ENCODE assay signal across 1 cellular context in the genomic region with DNA sequence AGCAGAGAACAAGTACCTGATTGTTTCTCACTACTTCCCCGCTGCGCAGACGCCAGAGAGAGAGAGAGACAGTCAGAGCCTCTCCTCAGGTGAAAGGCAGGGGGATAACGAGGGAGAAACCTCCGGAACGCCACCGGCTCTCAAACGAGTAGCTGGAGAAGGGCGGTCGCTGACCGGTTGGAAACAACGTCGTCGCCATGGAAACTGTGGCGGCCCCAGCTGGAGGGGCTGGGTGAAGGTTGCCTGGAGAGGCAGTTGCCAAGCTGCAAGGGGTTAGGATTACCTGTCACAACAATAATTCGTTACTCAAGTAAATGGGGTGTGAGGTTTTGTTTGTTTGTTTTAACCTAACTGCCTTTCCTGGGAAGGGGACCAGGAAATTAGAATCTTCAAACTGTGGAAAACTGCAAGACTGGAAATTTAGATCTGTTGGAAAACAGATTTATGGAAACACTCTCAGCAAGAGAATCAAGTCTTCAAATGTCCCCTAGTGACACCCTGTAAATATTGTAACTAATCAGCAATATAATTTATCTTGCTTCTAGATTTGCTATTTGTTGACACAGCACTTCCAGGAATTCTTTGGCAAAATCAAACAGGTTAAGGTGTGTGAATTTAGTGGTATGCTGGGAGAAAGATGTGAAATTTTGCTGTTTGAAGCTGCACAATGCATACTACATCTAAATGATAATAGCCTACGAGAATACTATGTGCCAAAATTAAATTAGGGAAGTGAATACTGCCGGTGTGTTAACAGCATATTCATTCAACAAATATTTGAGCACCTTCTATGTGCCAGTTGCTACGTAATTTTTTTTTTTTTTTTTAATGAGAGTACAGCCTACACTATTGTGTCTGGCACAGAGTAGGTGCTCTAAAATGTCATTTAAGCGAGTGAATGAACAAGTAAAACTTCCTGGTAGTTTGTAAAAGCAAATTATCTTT.
TF ChIP-seq lines count a peak whose summit lies in the region.

A gene with protein sequence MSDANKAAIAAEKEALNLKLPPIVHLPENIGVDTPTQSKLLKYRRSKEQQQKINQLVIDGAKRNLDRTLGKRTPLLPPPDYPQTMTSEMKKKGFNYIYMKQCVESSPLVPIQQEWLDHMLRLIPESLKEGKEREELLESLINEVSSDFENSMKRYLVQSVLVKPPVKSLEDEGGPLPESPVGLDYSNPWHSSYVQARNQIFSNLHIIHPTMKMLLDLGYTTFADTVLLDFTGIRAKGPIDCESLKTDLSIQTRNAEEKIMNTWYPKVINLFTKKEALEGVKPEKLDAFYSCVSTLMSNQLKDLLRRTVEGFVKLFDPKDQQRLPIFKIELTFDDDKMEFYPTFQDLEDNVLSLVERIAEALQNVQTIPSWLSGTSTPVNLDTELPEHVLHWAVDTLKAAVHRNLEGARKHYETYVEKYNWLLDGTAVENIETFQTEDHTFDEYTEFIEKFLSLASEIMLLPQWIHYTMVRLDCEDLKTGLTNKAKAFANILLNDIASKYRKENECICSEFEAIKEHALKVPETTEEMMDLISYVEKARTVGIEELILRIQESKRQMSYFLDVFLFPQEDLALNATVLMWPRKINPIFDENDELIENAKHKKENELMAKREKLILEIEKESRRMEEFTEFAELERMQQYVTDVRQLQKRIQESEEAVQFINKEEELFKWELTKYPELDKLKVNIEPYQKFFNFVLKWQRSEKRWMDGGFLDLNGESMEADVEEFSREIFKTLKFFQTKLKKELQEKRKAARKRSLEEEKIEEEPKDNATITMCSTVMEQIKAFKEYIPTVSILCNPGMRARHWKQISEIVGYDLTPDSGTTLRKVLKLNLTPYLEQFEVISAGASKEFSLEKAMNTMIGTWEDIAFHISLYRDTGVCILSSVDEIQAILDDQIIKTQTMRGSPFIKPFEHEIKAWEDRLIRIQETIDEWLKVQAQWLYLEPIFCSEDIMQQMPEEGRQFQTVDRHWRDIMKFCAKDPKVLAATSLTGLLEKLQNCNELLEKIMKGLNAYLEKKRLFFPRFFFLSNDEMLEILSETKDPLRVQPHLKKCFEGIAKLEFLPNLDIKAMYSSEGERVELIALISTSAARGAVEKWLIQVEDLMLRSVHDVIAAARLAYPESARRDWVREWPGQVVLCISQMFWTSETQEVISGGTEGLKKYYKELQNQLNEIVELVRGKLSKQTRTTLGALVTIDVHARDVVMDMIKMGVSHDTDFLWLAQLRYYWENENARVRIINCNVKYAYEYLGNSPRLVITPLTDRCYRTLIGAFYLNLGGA (N-terminal part only) (minus strand): TSS at position 164 of the 945 bp plus-strand sequence. CDS start 1,474 bp downstream, outside the sequence.

TF ChIP-seq in K562, 482 proteins besides CTCF, POLR2A, EP300 and RAD21:
- TF ChIP-seq, protein P1, sequence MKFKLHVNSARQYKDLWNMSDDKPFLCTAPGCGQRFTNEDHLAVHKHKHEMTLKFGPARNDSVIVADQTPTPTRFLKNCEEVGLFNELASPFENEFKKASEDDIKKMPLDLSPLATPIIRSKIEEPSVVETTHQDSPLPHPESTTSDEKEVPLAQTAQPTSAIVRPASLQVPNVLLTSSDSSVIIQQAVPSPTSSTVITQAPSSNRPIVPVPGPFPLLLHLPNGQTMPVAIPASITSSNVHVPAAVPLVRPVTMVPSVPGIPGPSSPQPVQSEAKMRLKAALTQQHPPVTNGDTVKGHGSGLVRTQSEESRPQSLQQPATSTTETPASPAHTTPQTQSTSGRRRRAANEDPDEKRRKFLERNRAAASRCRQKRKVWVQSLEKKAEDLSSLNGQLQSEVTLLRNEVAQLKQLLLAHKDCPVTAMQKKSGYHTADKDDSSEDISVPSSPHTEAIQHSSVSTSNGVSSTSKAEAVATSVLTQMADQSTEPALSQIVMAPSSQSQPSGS (CRISPR knock-in tag; IDR thresholded peaks at IDR 0.05) = no peak
- TF ChIP-seq, protein P2, sequence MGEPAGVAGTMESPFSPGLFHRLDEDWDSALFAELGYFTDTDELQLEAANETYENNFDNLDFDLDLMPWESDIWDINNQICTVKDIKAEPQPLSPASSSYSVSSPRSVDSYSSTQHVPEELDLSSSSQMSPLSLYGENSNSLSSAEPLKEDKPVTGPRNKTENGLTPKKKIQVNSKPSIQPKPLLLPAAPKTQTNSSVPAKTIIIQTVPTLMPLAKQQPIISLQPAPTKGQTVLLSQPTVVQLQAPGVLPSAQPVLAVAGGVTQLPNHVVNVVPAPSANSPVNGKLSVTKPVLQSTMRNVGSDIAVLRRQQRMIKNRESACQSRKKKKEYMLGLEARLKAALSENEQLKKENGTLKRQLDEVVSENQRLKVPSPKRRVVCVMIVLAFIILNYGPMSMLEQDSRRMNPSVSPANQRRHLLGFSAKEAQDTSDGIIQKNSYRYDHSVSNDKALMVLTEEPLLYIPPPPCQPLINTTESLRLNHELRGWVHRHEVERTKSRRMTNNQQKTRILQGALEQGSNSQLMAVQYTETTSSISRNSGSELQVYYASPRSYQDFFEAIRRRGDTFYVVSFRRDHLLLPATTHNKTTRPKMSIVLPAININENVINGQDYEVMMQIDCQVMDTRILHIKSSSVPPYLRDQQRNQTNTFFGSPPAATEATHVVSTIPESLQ (CRISPR knock-in tag; IDR thresholded peaks at IDR 0.05) = no peak
- TF ChIP-seq, protein P3, sequence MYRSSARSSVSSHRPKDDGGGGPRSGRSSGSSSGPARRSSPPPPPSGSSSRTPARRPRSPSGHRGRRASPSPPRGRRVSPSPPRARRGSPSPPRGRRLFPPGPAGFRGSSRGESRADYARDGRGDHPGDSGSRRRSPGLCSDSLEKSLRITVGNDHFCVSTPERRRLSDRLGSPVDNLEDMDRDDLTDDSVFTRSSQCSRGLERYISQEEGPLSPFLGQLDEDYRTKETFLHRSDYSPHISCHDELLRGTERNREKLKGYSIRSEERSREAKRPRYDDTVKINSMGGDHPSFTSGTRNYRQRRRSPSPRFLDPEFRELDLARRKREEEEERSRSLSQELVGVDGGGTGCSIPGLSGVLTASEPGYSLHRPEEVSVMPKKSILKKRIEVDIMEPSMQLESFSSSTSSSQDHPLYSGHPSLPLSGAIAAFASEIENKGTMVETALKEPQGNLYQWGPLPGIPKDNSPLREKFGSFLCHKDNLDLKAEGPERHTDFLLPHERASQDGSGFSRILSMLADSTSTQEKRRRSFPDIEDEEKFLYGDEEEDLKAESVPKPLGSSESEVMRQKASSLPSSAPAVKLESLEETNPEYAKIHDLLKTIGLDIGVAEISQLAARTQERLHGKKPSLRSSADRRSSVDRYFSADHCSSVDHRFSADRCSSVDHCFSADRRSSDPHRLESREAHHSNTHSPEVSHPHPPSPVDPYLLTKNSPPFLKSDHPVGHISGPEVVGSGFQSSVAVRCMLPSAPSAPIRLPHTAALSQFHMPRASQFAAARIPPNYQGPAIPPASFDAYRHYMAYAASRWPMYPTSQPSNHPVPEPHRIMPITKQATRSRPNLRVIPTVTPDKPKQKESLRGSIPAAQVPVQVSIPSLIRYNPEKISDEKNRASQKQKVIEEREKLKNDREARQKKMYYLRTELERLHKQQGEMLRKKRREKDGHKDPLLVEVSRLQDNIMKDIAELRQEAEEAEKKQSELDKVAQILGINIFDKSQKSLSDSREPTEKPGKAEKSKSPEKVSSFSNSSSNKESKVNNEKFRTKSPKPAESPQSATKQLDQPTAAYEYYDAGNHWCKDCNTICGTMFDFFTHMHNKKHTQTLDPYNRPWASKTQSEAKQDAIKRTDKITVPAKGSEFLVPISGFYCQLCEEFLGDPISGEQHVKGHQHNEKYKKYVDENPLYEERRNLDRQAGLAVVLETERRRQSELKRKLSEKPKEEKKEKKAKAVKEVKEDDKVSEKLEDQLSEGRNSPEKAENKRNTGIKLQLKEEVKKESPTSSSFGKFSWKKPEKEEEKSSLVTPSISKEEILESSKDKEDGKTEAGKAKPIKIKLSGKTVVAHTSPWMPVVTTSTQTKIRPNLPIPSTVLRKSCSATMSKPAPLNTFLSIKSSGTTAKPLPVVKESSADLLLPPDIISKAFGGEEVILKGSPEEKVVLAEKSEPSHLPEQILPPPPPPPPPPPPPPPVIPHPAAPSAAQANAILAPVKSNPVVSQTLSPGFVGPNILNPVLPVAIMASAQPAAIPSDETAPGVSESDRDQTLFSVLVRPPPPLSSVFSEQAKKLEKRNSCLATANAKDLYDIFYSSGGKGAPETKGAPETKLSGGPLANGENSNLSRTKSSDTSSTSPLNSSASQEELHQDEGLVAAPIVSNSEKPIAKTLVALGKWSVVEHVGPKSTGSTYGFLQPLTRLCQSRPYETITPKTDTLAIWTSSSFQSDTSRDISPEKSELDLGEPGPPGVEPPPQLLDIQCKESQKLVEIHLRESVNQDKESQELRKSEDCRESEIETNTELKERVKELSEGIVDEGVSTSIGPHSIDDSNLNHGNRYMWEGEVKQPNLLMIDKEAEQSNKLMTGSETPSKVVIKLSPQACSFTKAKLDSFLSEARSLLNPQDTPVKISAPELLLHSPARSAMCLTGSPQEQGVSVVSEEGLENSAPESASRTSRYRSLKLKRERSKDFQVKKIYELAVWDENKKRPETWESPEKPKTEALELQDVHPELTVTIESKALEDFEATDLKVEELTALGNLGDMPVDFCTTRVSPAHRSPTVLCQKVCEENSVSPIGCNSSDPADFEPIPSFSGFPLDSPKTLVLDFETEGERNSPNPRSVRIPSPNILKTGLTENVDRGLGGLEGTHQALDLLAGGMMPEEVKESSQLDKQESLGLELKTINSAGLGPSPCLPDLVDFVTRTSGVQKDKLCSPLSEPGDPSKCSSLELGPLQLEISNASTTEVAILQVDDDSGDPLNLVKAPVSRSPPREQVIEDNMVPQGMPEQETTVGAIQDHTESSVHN (IDR thresholded peaks at IDR 0.05; ENCODE audit: borderline replicate concordance in 1 of 2, low read depth in 1 of 2) = no peak
- TF ChIP-seq ZNF316 (IDR thresholded peaks at IDR 0.05) (peak; percentile 46; the same call in 1 of the 2 replicates), ZFP36 (IDR thresholded peaks at IDR 0.05; ENCODE audit: low read depth, low read length, partially characterized antibody) (peak; percentile 29), CBX8 (IDR thresholded peaks at IDR 0.05; ENCODE audit: borderline replicate concordance, extremely low read depth, low read depth, low read length, poor library complexity, severe bottlenecking) (peak; percentile 86), CBX2 (IDR thresholded peaks at IDR 0.05; ENCODE audit: insufficient read depth, low read length, poor library complexity, severe bottlenecking) (peak; percentile 41), C11orf30 (IDR thresholded peaks at IDR 0.05; ENCODE audit: low read depth) (peak; percentile 35; the same call in 1 of the 2 replicates), RFX1 (IDR thresholded peaks at IDR 0.05) (peak; percentile 87)
- TF ChIP-seq, protein P4, sequence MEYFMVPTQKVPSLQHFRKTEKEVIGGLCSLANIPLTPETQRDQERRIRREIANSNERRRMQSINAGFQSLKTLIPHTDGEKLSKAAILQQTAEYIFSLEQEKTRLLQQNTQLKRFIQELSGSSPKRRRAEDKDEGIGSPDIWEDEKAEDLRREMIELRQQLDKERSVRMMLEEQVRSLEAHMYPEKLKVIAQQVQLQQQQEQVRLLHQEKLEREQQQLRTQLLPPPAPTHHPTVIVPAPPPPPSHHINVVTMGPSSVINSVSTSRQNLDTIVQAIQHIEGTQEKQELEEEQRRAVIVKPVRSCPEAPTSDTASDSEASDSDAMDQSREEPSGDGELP (CRISPR knock-in tag; IDR thresholded peaks at IDR 0.05; ENCODE audit: borderline replicate concordance) = peak; percentile 77
- TF ChIP-seq, protein P5, sequence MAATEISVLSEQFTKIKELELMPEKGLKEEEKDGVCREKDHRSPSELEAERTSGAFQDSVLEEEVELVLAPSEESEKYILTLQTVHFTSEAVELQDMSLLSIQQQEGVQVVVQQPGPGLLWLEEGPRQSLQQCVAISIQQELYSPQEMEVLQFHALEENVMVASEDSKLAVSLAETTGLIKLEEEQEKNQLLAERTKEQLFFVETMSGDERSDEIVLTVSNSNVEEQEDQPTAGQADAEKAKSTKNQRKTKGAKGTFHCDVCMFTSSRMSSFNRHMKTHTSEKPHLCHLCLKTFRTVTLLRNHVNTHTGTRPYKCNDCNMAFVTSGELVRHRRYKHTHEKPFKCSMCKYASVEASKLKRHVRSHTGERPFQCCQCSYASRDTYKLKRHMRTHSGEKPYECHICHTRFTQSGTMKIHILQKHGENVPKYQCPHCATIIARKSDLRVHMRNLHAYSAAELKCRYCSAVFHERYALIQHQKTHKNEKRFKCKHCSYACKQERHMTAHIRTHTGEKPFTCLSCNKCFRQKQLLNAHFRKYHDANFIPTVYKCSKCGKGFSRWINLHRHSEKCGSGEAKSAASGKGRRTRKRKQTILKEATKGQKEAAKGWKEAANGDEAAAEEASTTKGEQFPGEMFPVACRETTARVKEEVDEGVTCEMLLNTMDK (IDR thresholded peaks at IDR 0.05; ENCODE audit: borderline replicate concordance, insufficient read depth, low read depth, low read length, poor library complexity, severe bottlenecking) = peak; percentile 20
